In the genomic region with DNA sequence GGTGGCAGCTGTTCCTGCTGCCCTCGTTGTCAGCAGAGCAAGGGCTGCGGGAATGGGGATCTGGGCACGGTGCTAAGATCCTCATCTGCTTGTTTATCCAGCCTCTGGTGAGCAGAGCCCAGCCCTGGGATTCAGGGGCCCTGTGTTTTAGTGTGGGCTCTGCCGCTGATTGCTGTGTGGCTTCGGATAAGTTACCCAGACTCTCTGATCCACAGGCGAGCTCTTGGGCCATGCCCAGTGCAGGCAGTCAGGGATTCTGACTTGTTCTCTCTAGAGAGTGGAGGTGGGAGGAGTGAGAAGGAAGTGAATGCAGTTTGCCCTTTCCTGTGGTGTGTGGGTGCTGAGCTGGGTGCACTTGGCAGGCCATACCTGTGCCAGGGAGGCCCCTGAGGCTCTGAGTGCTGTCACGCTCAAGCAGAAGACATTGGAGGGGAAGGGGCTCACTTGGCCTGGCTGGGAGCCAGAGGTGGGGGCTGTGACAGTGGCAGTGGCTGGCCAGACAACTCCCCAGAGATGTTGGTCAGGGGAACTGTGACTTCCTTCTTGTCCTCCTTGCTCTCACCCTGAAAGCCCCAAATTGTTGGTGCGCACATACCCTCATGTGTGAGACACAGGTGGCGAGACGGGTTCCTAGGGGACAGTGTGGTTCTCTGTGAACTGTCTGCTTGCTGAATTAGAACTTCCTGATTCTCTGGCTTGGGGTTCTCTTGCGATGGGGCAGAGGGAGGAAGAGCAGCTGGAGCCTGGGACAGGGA, we compare ENCODE assay signal across 8 cellular contexts. TPM values are rescaled to one million over a fixed set of nuclear protein-coding genes. Genes with fewer than 3 reads are reported as not detected.
DNase-seq lines count a peak whose midpoint lies in the region; ATAC-seq lines count a peak whose summit lies in the region.

No MANE protein-coding gene starts in this region.

- H2BK120ac ChIP-seq in neuronal stem cell (ENCODE audit: low read depth, low read length) = no peak overlapping the region

- peaks cover 0 to 13% of the 10 kb centered on the region in 2 donors for H3K36me3 ChIP-seq in neuronal stem cell (replicated peaks in 1 of 2; ENCODE audit: control insufficient read depth in 2 of 2, insufficient read depth in 2 of 2, low read length in 2 of 2)

- H2BK5ac ChIP-seq in neuronal stem cell (ENCODE audit: low read length) = no peak overlapping the region

- H2BK15ac ChIP-seq in neuronal stem cell (ENCODE audit: low read length) = no peak overlapping the region

- peak; percentile 61 for DNase-seq in activated CD4-positive, alpha-beta T cell treated with anti-CD3 and anti-CD28 coated beads for 36 hours
- DNase-seq in activated CD4-positive, alpha-beta T cell treated with anti-CD3 and anti-CD28 coated beads, Interleukin-2, amount 50 U/mL, for 4 hours = no peak
- peak; percentile 21 for DNase-seq in activated CD4-positive, alpha-beta T cell treated with anti-CD3 and anti-CD28 coated beads, Interleukin-2, amount 50 U/mL, for 1 hour
- DNase-seq in neuronal stem cell (ENCODE audit: low spot score) (no peak), NCI-H1048 (lab: John Stamatoyannopoulos, UW) (no peak), ACHN (no peak), COLO829 (ENCODE audit: low spot score) (no peak)

- POLR2A ChIA-PET in activated CD4-positive, alpha-beta T cell treated with anti-CD3 and anti-CD28 coated beads for 36 hours (lab: Charles Lee) = interaction anchor here (0.8 to 1.1 kb wide), 2 partner anchors 13 to 77 kb away, joined by 3 read pairs; no protein-coding TSS in a partner anchor

- peaks cover 3% of the 10 kb centered on the region for H3K79me1 ChIP-seq in neuronal stem cell (ENCODE audit: low read depth, low read length)

- H3K14ac ChIP-seq in neuronal stem cell (ENCODE audit: low read length) = no peak overlapping the region

- no peaks in the 10 kb centered on the region for H3K9me3 Mint-ChIP-seq in activated CD4-positive, alpha-beta T cell treated with anti-CD3 and anti-CD28 coated beads for 36 hours (ENCODE audit: low read depth)

- no peak overlapping the region for H2AFZ ChIP-seq in neuronal stem cell (ENCODE audit: low read length)

- WGBS in neuronal stem cell (ENCODE audit: extremely low coverage in 2 of 2, insufficient read length in 2 of 2, insufficient replicate concordance in 1 of 2), 2 donors = no CpG with 5 or more reads among the region's 11 CpGs

- no peak overlapping the region for H3K9ac ChIP-seq in neuronal stem cell (ENCODE audit: low read depth, low read length, poor library complexity)

- H3K27ac ChIP-seq in neuronal stem cell (replicated peaks; ENCODE audit: low read length) = no peak overlapping the region

- H3K18ac ChIP-seq in neuronal stem cell (ENCODE audit: low read length) = peak overlapping the region; percentile 35

- H3K36me3 Mint-ChIP-seq in activated CD4-positive, alpha-beta T cell treated with anti-CD3 and anti-CD28 coated beads for 36 hours (ENCODE audit: low read depth) = peaks cover 62% of the 10 kb centered on the region

- no peak overlapping the region for H3K23ac ChIP-seq in neuronal stem cell (ENCODE audit: low read depth, low read length, poor library complexity)

- no peak overlapping the region for H3K4me3 ChIP-seq in neuronal stem cell (ENCODE audit: low read length in 2 of 2)

- no peak overlapping the region for H3K4ac ChIP-seq in neuronal stem cell (ENCODE audit: low read length)

- in situ Hi-C loops in ACHN (cut with HindIII; ENCODE audit: low pct_ligation_motif_present, low pct_unique_long_range_greater_than_20kb, low sequenced_read_pairs) = no loop called here

- no peak overlapping the region for H3K4me2 ChIP-seq in neuronal stem cell (ENCODE audit: insufficient read depth, low read length, poor library complexity, severe bottlenecking)

- no peak overlapping the region for H3K4me3 Mint-ChIP-seq in activated CD4-positive, alpha-beta T cell treated with anti-CD3 and anti-CD28 coated beads for 36 hours

- peak; percentile 63 for ATAC-seq in activated CD4-positive, alpha-beta T cell treated with anti-CD3 and anti-CD28 coated beads for 36 hours
- peak; percentile 36 for ATAC-seq in HG02973 (IDR thresholded peaks at IDR 0.05; ENCODE audit: unreplicated experiment)

- H3K27me3 ChIP-seq in neuronal stem cell (ENCODE audit: control insufficient read depth in 3 of 3, insufficient read depth in 3 of 3, low read depth in 1 of 3, low read length in 3 of 3) = peaks cover 0 to 4% (median 0%) of the 10 kb centered on the region in 3 experiments

- peak overlapping the region; percentile 83 for H4K8ac ChIP-seq in neuronal stem cell (ENCODE audit: low read depth, low read length)

- H4K91ac ChIP-seq in neuronal stem cell (ENCODE audit: low read depth, low read length, poor library complexity) = no peak overlapping the region

- H3K4me1 ChIP-seq in neuronal stem cell (ENCODE audit: control insufficient read depth in 2 of 2, insufficient read depth in 1 of 2, low read depth in 1 of 2, low read length in 2 of 2) = peaks cover 0 to 5% of the 10 kb centered on the region in 2 donors

- H3K9me3 ChIP-seq in neuronal stem cell (replicated peaks in 1 of 2; ENCODE audit: control insufficient read depth in 2 of 2, insufficient read depth in 1 of 2, low read depth in 1 of 2, low read length in 2 of 2) = no peaks in the 10 kb centered on the region

- H3K27ac Mint-ChIP-seq in activated CD4-positive, alpha-beta T cell treated with anti-CD3 and anti-CD28 coated beads for 36 hours = peak overlapping the region; percentile 84

- H3K4me1 Mint-ChIP-seq in activated CD4-positive, alpha-beta T cell treated with anti-CD3 and anti-CD28 coated beads for 36 hours = peaks cover 88% of the 10 kb centered on the region

- CTCF ChIA-PET in activated CD4-positive, alpha-beta T cell treated with anti-CD3 and anti-CD28 coated beads for 36 hours (lab: Charles Lee) = interaction anchor here (0.7 to 7.5 kb wide), 6 partner anchors 12 to 866 kb away, joined by 3 to 71 read pairs (median 3); a partner anchor contains a TSS

- intact Hi-C loops in activated CD4-positive, alpha-beta T cell treated with anti-CD3 and anti-CD28 coated beads for 36 hours (cut with DNase I, micrococcal nuclease) = loop anchor here in 1 of 2 experiments (2.0 kb wide), 1 partner anchor 44 kb away; a partner anchor contains a TSS

- no peak overlapping the region for H2AK5ac ChIP-seq in neuronal stem cell (ENCODE audit: low read depth, low read length)

- H2BK12ac ChIP-seq in neuronal stem cell (ENCODE audit: low read length) = no peak overlapping the region

- H3K27me3 Mint-ChIP-seq in activated CD4-positive, alpha-beta T cell treated with anti-CD3 and anti-CD28 coated beads for 36 hours = no peaks in the 10 kb centered on the region

RNA-seq across cellular contexts. Expression of a gene that starts 43.7 kb away (rescaled TPM):
- 100 to 1,000 TPM; 239 to 272 TPM for total RNA-seq in activated CD4-positive, alpha-beta T cell treated with anti-CD3 and anti-CD28 coated beads for 36 hours
- polyA plus RNA-seq in neuronal stem cell (2013, experiment 1 of 2) = 51.9 TPM
- 51.1 TPM for polyA plus RNA-seq in neuronal stem cell (2013, experiment 2 of 2)

Comparison
In these comparisons a context has a peak if more than half of its experiments do, and no peak if none do; other contexts are left out.
1. DNase-seq: peak in activated CD4-positive, alpha-beta T cell treated with anti-CD3 and anti-CD28 coated beads for 36 hours (single experiment) and activated CD4-positive, alpha-beta T cell treated with anti-CD3 and anti-CD28 coated beads, Interleukin-2, amount 50 U/mL, for 1 hour (single experiment); none in activated CD4-positive, alpha-beta T cell treated with anti-CD3 and anti-CD28 coated beads, Interleukin-2, amount 50 U/mL, for 4 hours (0 of 2), neuronal stem cell (single experiment), NCI-H1048 (single experiment), ACHN (single experiment) and COLO829 (single experiment).